ENCODE assay signal across 33 cellular contexts in the genomic region with DNA sequence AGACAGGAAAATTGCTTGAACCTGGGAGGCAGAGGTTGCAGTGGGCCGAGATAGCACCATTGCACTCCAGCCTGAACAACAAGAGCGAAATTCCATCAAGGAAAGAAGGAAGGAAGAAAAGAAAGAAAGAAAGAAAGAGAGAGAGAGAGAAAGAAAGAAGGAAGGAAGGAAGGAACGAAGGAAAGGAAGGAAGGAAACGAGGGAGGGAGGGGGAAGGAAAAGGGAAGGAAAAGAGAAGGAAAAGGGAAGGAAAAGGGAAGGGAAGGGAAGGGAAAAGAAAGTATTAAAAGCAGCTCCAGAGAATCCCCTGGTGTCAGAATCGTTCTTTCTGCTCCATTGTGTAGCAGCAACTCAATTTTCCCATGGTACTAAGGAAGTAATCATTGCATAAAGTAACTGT.
"Had no signal": no experiment of that assay in that cellular context is flagged by ENCODE, and none has a peak within 500 bp of the region (broad histone marks: within the 10 kb centered on the region; RNA-seq: fewer than 3 reads in every experiment).

No MANE protein-coding gene starts in this region.

- DNase-seq: Kasumi-1, MG63, MM.1S, MV-4-11, NCI-H1048, NCI-H1092, NCI-H1092 treated with DMSO at 0.1 percent for 48 hours, NCI-H1105, NCI-H1105 treated with DMSO at 0.1 percent for 48 hours, NCI-H1417, NCI-H1417 treated with DMSO at 0.1 percent for 48 hours, NCI-H1436, NCI-H1436 treated with DMSO at 0.1 percent for 48 hours, NCI-H146, NCI-H1694, NCI-H1694 treated with DMSO at 0.1 percent for 48 hours, NCI-H187, NCI-H187 treated with DMSO at 0.1 percent for 48 hours, NCI-H1930, NCI-H2029, NCI-H2029 treated with DMSO at 0.1 percent for 48 hours, NCI-H2081, NCI-H2081 treated with DMSO at 0.1 percent for 48 hours, NCI-H2107, NCI-H2171, NCI-H2171 treated with DMSO at 0.1 percent for 48 hours, NCI-H2227 treated with DMSO at 0.1 percent for 48 hours, NCI-H226, NCI-H345, NCI-H446, NCI-H446 treated with DMSO at 0.1 percent for 48 hours, NCI-H510A, NCI-H510A treated with DMSO at 0.1 percent for 48 hours had no signal

- H3K9me3 ChIP-seq: MG63 had no signal

- H3K27me3 ChIP-seq: MG63 had no signal

- H3K4me3 ChIP-seq: MG63 had no signal

- H3K36me3 ChIP-seq: MG63 had no signal
